Comparison of ENCODE assay signal across 17 cellular contexts in the genomic region with DNA sequence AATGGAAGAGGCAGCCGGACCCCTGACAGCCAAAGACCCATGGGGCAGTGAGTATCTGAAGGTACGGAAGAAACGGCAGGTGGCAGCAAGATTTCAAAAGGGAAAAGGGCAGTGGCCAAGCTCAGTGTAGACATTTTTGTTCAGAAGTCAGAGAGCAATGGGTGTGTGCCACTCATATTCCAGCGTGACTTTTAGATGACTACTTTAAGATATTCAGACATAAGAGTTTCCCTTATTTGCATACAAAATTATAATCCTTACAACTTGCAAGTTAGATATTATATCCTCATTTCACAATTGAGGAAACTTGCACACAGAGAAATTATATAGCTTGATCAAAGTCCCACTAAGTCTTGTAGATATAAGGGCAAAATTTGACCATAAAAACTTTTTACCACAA.
DNase-seq lines count a peak whose midpoint lies in the region; ATAC-seq, FAIRE-seq and TF ChIP-seq lines count a peak whose summit lies in the region.
"Had no signal": no experiment of that assay in that cellular context is flagged by ENCODE, and none has a peak within 500 bp of the region (broad histone marks: within the 10 kb centered on the region; RNA-seq: fewer than 3 reads in every experiment).

No MANE protein-coding gene starts in this region.

- H3K4me3 Mint-ChIP-seq in stimulated activated effector memory CD8-positive, alpha-beta T cell treated with anti-CD3 and anti-CD28 coated beads, Interleukin-12 subunit alpha, Interleukin-12 subunit beta, amount 100 ng/mL, for 72 hours = no peak overlapping the region
- H3K4me3 Mint-ChIP-seq: B cell; CD8-positive, alpha-beta T cell; H9 had no signal

- TF ChIP-seq CTCF in HepG2 (CRISPR knock-in tag; IDR thresholded peaks at IDR 0.05) = peak; percentile 34; the same call in 1 of the 2 replicates
- no peak for TF ChIP-seq CTCF in right lobe of liver (IDR thresholded peaks at IDR 0.05)
- TF ChIP-seq CTCF in K562 (IDR thresholded peaks at IDR 0.05 in 2 of 3, conservative IDR thresholded peaks at IDR 0.05 in 1 of 3; ENCODE audit: insufficient read depth in 2 of 3, low read depth in 1 of 3, low read length in 3 of 3) = no peak
- TF ChIP-seq CTCF in mucosa of descending colon (IDR thresholded peaks at IDR 0.05) = peak; percentile 10

- H3K4me3 ChIP-seq in HepG2 (replicated peaks in 1 of 3; ENCODE audit: insufficient read depth in 1 of 3, low read depth in 2 of 3, low read length in 3 of 3) (no peak overlapping the region), right lobe of liver (no peak overlapping the region), K562 (no peak overlapping the region), mucosa of descending colon (no peak overlapping the region)
- H3K4me3 ChIP-seq: BLaER1 treated with 17β-estradiol and CSF1 and Interleukin-3, amounts not matched to agents 10 nM and 100 nM; GM12878 had no signal

- peak; percentile 46; the same call in 1 of the 3 replicates for ATAC-seq in HepG2
- ATAC-seq in right lobe of liver = no peak
- peak; percentile 49; the same call in 1 of the 3 replicates for ATAC-seq in K562
- peak; percentile 91 for ATAC-seq in mucosa of descending colon
- no peak for ATAC-seq in stimulated activated effector memory CD8-positive, alpha-beta T cell treated with anti-CD3 and anti-CD28 coated beads, Interleukin-12 subunit alpha, Interleukin-12 subunit beta, amount 100 ng/mL, for 72 hours
- ATAC-seq: CD8-positive, alpha-beta T cell; GM12878 had no signal

- H3K79me2 ChIP-seq in HepG2 (ENCODE audit: insufficient read depth, low read length) = no peaks in the 10 kb centered on the region
- no peaks in the 10 kb centered on the region for H3K79me2 ChIP-seq in K562 (ENCODE audit: control insufficient read depth, insufficient read depth, low read length)

- DNase-seq in HepG2 (ENCODE audit: low spot score) = no peak
- DNase-seq in right lobe of liver = no peak
- DNase-seq in K562 (ENCODE audit: extremely low read depth in 1 of 4, low spot score in 3 of 4) = no peak
- peak in 1 of 3 donors; percentile 49 for DNase-seq in mucosa of descending colon
- DNase-seq in LoVo (ENCODE audit: low spot score) = no peak
- no peak for DNase-seq in NCI-H1092 treated with DMSO at 0.1 percent for 48 hours (lab: John Stamatoyannopoulos, UW)
- DNase-seq in stimulated activated effector memory CD8-positive, alpha-beta T cell treated with anti-CD3 and anti-CD28 coated beads, Interleukin-12 subunit alpha, Interleukin-12 subunit beta, amount 100 ng/mL, for 72 hours (ENCODE audit: low spot score in 2 of 2) = no peak
- DNase-seq: CD8-positive, alpha-beta T cell; DMS 273 treated with DMSO at 0.1 percent for 48 hours; DMS53; DND-41; EL; H9 had no signal

- no peaks in the 10 kb centered on the region for H3K9me1 ChIP-seq in K562 (ENCODE audit: control insufficient read depth, insufficient read depth, low read length)

- no peak for FAIRE-seq in HepG2 (lab: Jason Lieb, UNC)
- no peak for FAIRE-seq in K562 (lab: Jason Lieb, UNC)
- FAIRE-seq: GM12878, H1 had no signal

- no peak for TF ChIP-seq RAD21 in HepG2 (CRISPR knock-in tag; IDR thresholded peaks at IDR 0.05)
- peak in 1 of 2 experiments; percentile 43; a peak in 2 of 4 replicates for TF ChIP-seq RAD21 in K562 (CRISPR knock-in tag; conservative IDR thresholded peaks at IDR 0.05 in 1 of 2, IDR thresholded peaks at IDR 0.05 in 1 of 2)

- TF ChIP-seq POLR2A in HepG2 (IDR thresholded peaks at IDR 0.05; ENCODE audit: insufficient read depth in 1 of 2, low read depth in 2 of 2, low read length in 2 of 2) = no peak
- TF ChIP-seq POLR2A in right lobe of liver (IDR thresholded peaks at IDR 0.05) = no peak
- TF ChIP-seq POLR2A in K562 (conservative IDR thresholded peaks at IDR 0.05) = no peak

- no peaks in the 10 kb centered on the region for H3K4me1 ChIP-seq in HepG2 (ENCODE audit: insufficient read depth, low read length)
- no peaks in the 10 kb centered on the region for H3K4me1 ChIP-seq in right lobe of liver
- H3K4me1 ChIP-seq in K562 (replicated peaks in 1 of 2; ENCODE audit: control insufficient read depth in 2 of 2, insufficient read depth in 2 of 2, low read length in 2 of 2) = no peaks in the 10 kb centered on the region
- H3K4me1 ChIP-seq in mucosa of descending colon (ENCODE audit: low read depth) = peaks cover 7% of the 10 kb centered on the region

- H3K4me2 ChIP-seq in HepG2 (ENCODE audit: low read depth, low read length) (no peak overlapping the region), K562 (ENCODE audit: insufficient read depth, low read length) (no peak overlapping the region)
- H3K4me2 ChIP-seq: BLaER1 treated with 17β-estradiol and CSF1 and Interleukin-3, amounts not matched to agents 10 nM and 100 nM had no signal

- H2AFZ ChIP-seq in HepG2 (ENCODE audit: low read length) (no peak overlapping the region), K562 (ENCODE audit: low read depth, low read length) (no peak overlapping the region)

- POLR2A ChIA-PET in HepG2 (lab: Yijun Ruan, JAX) (no interaction called here), K562 (lab: Yijun Ruan, JAX) (interaction anchor here (1.3 to 1.5 kb wide), 3 partner anchors 10 to 138 kb away, joined by 3 to 4 read pairs (median 3); no protein-coding TSS in a partner anchor)

- 9% methylated on average over 4 of the region's 4 CpGs for WGBS in HepG2 (ENCODE audit: low lambda C conversion rate)
- 79% methylated on average over 4 of the region's 4 CpGs for WGBS in right lobe of liver (ENCODE audit: insufficient coverage, low coverage, low lambda C conversion rate, missing lambda C conversion rate)
- WGBS in K562 (ENCODE audit: insufficient coverage, low coverage, missing lambda C conversion rate) = 2% methylated on average over 4 of the region's 4 CpGs

- no peaks in the 10 kb centered on the region for H3K36me3 ChIP-seq in HepG2 (replicated peaks in 1 of 2; ENCODE audit: control insufficient read depth in 1 of 2, insufficient read depth in 2 of 2, low read length in 2 of 2)
- H3K36me3 ChIP-seq in right lobe of liver = no peaks in the 10 kb centered on the region
- H3K36me3 ChIP-seq in K562 (ENCODE audit: control insufficient read depth, insufficient read depth, low read length) = no peaks in the 10 kb centered on the region
- H3K36me3 ChIP-seq in mucosa of descending colon (ENCODE audit: low read depth) = no peaks in the 10 kb centered on the region
- H3K36me3 ChIP-seq: BLaER1 treated with 17β-estradiol and CSF1 and Interleukin-3, amounts not matched to agents 10 nM and 100 nM had no signal

- no peaks in the 10 kb centered on the region for H4K20me1 ChIP-seq in HepG2 (ENCODE audit: insufficient read depth, low read length)
- H4K20me1 ChIP-seq in K562 (replicated peaks; ENCODE audit: control insufficient read depth, insufficient read depth, low read length) = no peaks in the 10 kb centered on the region
- H4K20me1 ChIP-seq: BLaER1 treated with 17β-estradiol and CSF1 and Interleukin-3, amounts not matched to agents 10 nM and 100 nM had no signal

- H3K27ac ChIP-seq in HepG2 (ENCODE audit: extremely low read length, insufficient read depth, low read length) (no peak overlapping the region), right lobe of liver (no peak overlapping the region), K562 (ENCODE audit: extremely low read depth, low read depth, low read length) (no peak overlapping the region)
- H3K27ac ChIP-seq: BLaER1 treated with 17β-estradiol and CSF1 and Interleukin-3, amounts not matched to agents 10 nM and 100 nM had no signal

- BruUV-seq in HepG2 (replicated peaks; lab: Mats Ljungman, UMichigan) = no TSS peak
- no TSS peak for BruUV-seq in K562 (replicated peaks; lab: Mats Ljungman, UMichigan)

- no peaks in the 10 kb centered on the region for H3K36me3 Mint-ChIP-seq in stimulated activated effector memory CD8-positive, alpha-beta T cell treated with anti-CD3 and anti-CD28 coated beads, Interleukin-12 subunit alpha, Interleukin-12 subunit beta, amount 100 ng/mL, for 72 hours
- H3K36me3 Mint-ChIP-seq: CD8-positive, alpha-beta T cell had no signal

- no peak overlapping the region for H3K27ac Mint-ChIP-seq in stimulated activated effector memory CD8-positive, alpha-beta T cell treated with anti-CD3 and anti-CD28 coated beads, Interleukin-12 subunit alpha, Interleukin-12 subunit beta, amount 100 ng/mL, for 72 hours
- H3K27ac Mint-ChIP-seq: B cell; CD8-positive, alpha-beta T cell; H9 had no signal

- H3K4me1 Mint-ChIP-seq in stimulated activated effector memory CD8-positive, alpha-beta T cell treated with anti-CD3 and anti-CD28 coated beads, Interleukin-12 subunit alpha, Interleukin-12 subunit beta, amount 100 ng/mL, for 72 hours = peaks cover 12% of the 10 kb centered on the region

- H3K27me3 ChIP-seq in HepG2 (ENCODE audit: control insufficient read depth in 1 of 2, insufficient read depth in 2 of 2, low read length in 2 of 2) (no peaks in the 10 kb centered on the region), right lobe of liver (no peaks in the 10 kb centered on the region), K562 (ENCODE audit: control insufficient read depth in 2 of 2, insufficient read depth in 2 of 2, low read length in 2 of 2) (no peaks in the 10 kb centered on the region)
- H3K27me3 ChIP-seq: BLaER1 treated with 17β-estradiol and CSF1 and Interleukin-3, amounts not matched to agents 10 nM and 100 nM had no signal

- H3K9me3 ChIP-seq in HepG2 (ENCODE audit: low read length) = no peaks in the 10 kb centered on the region
- H3K9me3 ChIP-seq in right lobe of liver = no peaks in the 10 kb centered on the region
- no peaks in the 10 kb centered on the region for H3K9me3 ChIP-seq in K562 (replicated peaks; ENCODE audit: control insufficient read depth, insufficient read depth, low read depth, low read length)
- H3K9me3 ChIP-seq in mucosa of descending colon = no peaks in the 10 kb centered on the region

- H3K9ac ChIP-seq in HepG2 (ENCODE audit: insufficient read depth, low read depth, low read length) (no peak overlapping the region), K562 (ENCODE audit: insufficient read depth in 1 of 2, low read depth in 2 of 2, low read length in 2 of 2) (no peak overlapping the region)
- H3K9ac ChIP-seq: BLaER1 treated with 17β-estradiol and CSF1 and Interleukin-3, amounts not matched to agents 10 nM and 100 nM had no signal

- in situ Hi-C loops in HepG2 (cut with HindIII; ENCODE audit: extremely low pct_ligation_motif_present, low pct_unique_long_range_greater_than_20kb) (no loop called here), K562 (cut with MboI) (loop anchor here (10.0 kb wide), 1 partner anchor 250 kb away; no protein-coding TSS in a partner anchor)

- no peaks in the 10 kb centered on the region for H3K9me3 Mint-ChIP-seq in stimulated activated effector memory CD8-positive, alpha-beta T cell treated with anti-CD3 and anti-CD28 coated beads, Interleukin-12 subunit alpha, Interleukin-12 subunit beta, amount 100 ng/mL, for 72 hours
- H3K9me3 Mint-ChIP-seq: CD8-positive, alpha-beta T cell had no signal

- TF ChIP-seq EP300 in HepG2 (IDR thresholded peaks at IDR 0.05; ENCODE audit: low read depth in 2 of 2, low read length in 2 of 2) = no peak
- TF ChIP-seq EP300 in HepG2 (CRISPR knock-in tag; IDR thresholded peaks at IDR 0.05; ENCODE audit: borderline replicate concordance) = no peak
- TF ChIP-seq EP300 in K562 (IDR thresholded peaks at IDR 0.05; ENCODE audit: low read length) = no peak

- intact Hi-C loops in HepG2 (cut with micrococcal nuclease; ENCODE audit: unreplicated experiment) (no loop called here), right lobe of liver (cut with DNase I) (loop anchor here in 1 of 2 donors (10.0 kb wide), 1 partner anchor 500 kb away; no protein-coding TSS in a partner anchor), K562 (cut with micrococcal nuclease) (no loop called here), mucosa of descending colon (cut with DNase I, micrococcal nuclease) (loop anchor here in 1 of 2 donors (10.0 kb wide), 1 partner anchor 260 kb away; no protein-coding TSS in a partner anchor)

- CTCF ChIA-PET in HepG2 (lab: Yijun Ruan, JAX; ENCODE audit: low intra/inter-chr PET ratio, low total read pairs) (interaction anchor here (1.2 kb wide), 1 partner anchor 506 kb away, joined by 3 read pairs; no protein-coding TSS in a partner anchor), K562 (lab: Yijun Ruan, JAX; ENCODE audit: low intra/inter-chr PET ratio) (interaction anchor here (1.1 kb wide), 1 partner anchor 505 kb away, joined by 3 read pairs; no protein-coding TSS in a partner anchor)

Comparison
In these comparisons a context has a peak if more than half of its experiments do, and no peak if none do; other contexts are left out.
1. ATAC-seq: peak in HepG2 (single experiment), K562 (single experiment) and mucosa of descending colon (single experiment); none in right lobe of liver (0 of 4) and stimulated activated effector memory CD8-positive, alpha-beta T cell treated with anti-CD3 and anti-CD28 coated beads, Interleukin-12 subunit alpha, Interleukin-12 subunit beta, amount 100 ng/mL, for 72 hours (single experiment).
2. CTCF ChIP-seq: peak in HepG2 (single experiment) and mucosa of descending colon (single experiment); none in right lobe of liver (0 of 4) and K562 (0 of 3).
3. Of the 241 proteins assayed by ChIP-seq in both HepG2 and K562: peak only in HepG2: CTCF and STAG1; only in K562: none; in both: none; in neither: 238; mixed calls (peak in some experiments, not most) for 1.